Comparison of ENCODE assay signal across 15 cellular contexts in genomic region chr21:43842742-43843141, GRCh38. TPM values are rescaled to one million over a fixed set of nuclear protein-coding genes. Genes with fewer than 3 reads are reported as not detected.
DNase-seq lines count a peak whose midpoint lies in the region; ATAC-seq and TF ChIP-seq lines count a peak whose summit lies in the region.
"Had no signal": no experiment of that assay in that cellular context is flagged by ENCODE, and none has a peak within 500 bp of the region (broad histone marks: within the 10 kb centered on the region; RNA-seq: fewer than 3 reads in every experiment).

No MANE protein-coding gene starts in this region.

- POLR2A ChIA-PET in HEK293 (lab: Yijun Ruan, JAX) (no interaction called here), T-cell (lab: Charles Lee) (no interaction called here)

- H3K4me3 Mint-ChIP-seq in CD4-positive, CD25-positive, alpha-beta regulatory T cell, result peak overlapping the region in 3 of 4 donors; percentile 29 to 66 (median 44)
- H3K4me3 Mint-ChIP-seq in T-cell, result peak overlapping the region in 2 of 3 donors; percentile 26 to 35
- H3K4me3 Mint-ChIP-seq in effector memory CD8-positive, alpha-beta T cell, result peak overlapping the region in 1 of 2 donors; percentile 21

- no peaks in the 10 kb centered on the region for H3K4me1 ChIP-seq in CD4-positive, CD25-positive, alpha-beta regulatory T cell (ENCODE audit: control insufficient read depth, insufficient read depth, low read length, poor library complexity, severe bottlenecking)
- no peaks in the 10 kb centered on the region for H3K4me1 ChIP-seq in HEK293 (ENCODE audit: control insufficient read depth, insufficient read depth, low read length)
- H3K4me1 ChIP-seq: Caco-2 had no signal

- H3K4me3 ChIP-seq in CD4-positive, CD25-positive, alpha-beta regulatory T cell (ENCODE audit: low read depth, low read length), result peak overlapping the region; percentile 69
- H3K4me3 ChIP-seq in HEK293 (ENCODE audit: low read depth, low read length), result no peak overlapping the region
- H3K4me3 ChIP-seq: thoracic aorta had no signal

- no peaks in the 10 kb centered on the region for H3K36me3 ChIP-seq in CD4-positive, CD25-positive, alpha-beta regulatory T cell (ENCODE audit: control insufficient read depth, insufficient read depth, low read length)
- H3K36me3 ChIP-seq in HEK293 (ENCODE audit: control insufficient read depth in 2 of 2, insufficient read depth in 1 of 2, low read length in 2 of 2), result no peaks in the 10 kb centered on the region
- H3K36me3 ChIP-seq: thoracic aorta had no signal

- H3K27ac Mint-ChIP-seq in CD4-positive, CD25-positive, alpha-beta regulatory T cell, result peak overlapping the region in 2 of 3 donors; percentile 36 to 53
- peak overlapping the region; percentile 17 to 65 for H3K27ac Mint-ChIP-seq in T-cell
- peak overlapping the region; percentile 3 to 74 for H3K27ac Mint-ChIP-seq in effector memory CD8-positive, alpha-beta T cell

- no peaks in the 10 kb centered on the region for H3K27me3 ChIP-seq in CD4-positive, CD25-positive, alpha-beta regulatory T cell (ENCODE audit: control insufficient read depth, insufficient read depth, low read length)

- H3K4me1 Mint-ChIP-seq in CD4-positive, CD25-positive, alpha-beta regulatory T cell, result peaks cover 5 to 10% (median 6%) of the 10 kb centered on the region in 4 donors
- peaks cover 5 to 9% (median 6%) of the 10 kb centered on the region in 3 donors for H3K4me1 Mint-ChIP-seq in T-cell
- H3K4me1 Mint-ChIP-seq in effector memory CD8-positive, alpha-beta T cell (ENCODE audit: low read depth in 2 of 2), result peaks cover 4 to 6% of the 10 kb centered on the region in 2 donors

- no peaks in the 10 kb centered on the region for H3K9me3 Mint-ChIP-seq in CD4-positive, CD25-positive, alpha-beta regulatory T cell
- no peaks in the 10 kb centered on the region for H3K9me3 Mint-ChIP-seq in T-cell
- H3K9me3 Mint-ChIP-seq in effector memory CD8-positive, alpha-beta T cell, result no peaks in the 10 kb centered on the region

- no peaks in the 10 kb centered on the region for H3K9me3 ChIP-seq in CD4-positive, CD25-positive, alpha-beta regulatory T cell (ENCODE audit: control insufficient read depth in 2 of 2, low read length in 2 of 2)
- H3K9me3 ChIP-seq in HEK293 (ENCODE audit: control insufficient read depth, insufficient read depth, low read depth, low read length), result no peaks in the 10 kb centered on the region
- H3K9me3 ChIP-seq: Caco-2, thoracic aorta had no signal

- no peaks in the 10 kb centered on the region for H3K36me3 Mint-ChIP-seq in CD4-positive, CD25-positive, alpha-beta regulatory T cell
- H3K36me3 Mint-ChIP-seq in T-cell, result no peaks in the 10 kb centered on the region
- H3K36me3 Mint-ChIP-seq in effector memory CD8-positive, alpha-beta T cell (ENCODE audit: insufficient read depth), result peaks cover 2% of the 10 kb centered on the region

- CTCF ChIA-PET in HEK293 (lab: Yijun Ruan, JAX), result interaction anchor here (1.0 kb wide), 1 partner anchor 23 kb away, joined by 3 read pairs; no protein-coding TSS in a partner anchor
- CTCF ChIA-PET in T-cell (lab: Charles Lee), result interaction anchor here in 1 of 2 donors (0.8 kb wide), 1 partner anchor 31 kb away, joined by 3 read pairs; no protein-coding TSS in a partner anchor

- H3K27me3 Mint-ChIP-seq in CD4-positive, CD25-positive, alpha-beta regulatory T cell, result peaks cover 14% of the 10 kb centered on the region
- peaks cover 5 to 9% of the 10 kb centered on the region in 2 donors for H3K27me3 Mint-ChIP-seq in T-cell
- peaks cover 12% of the 10 kb centered on the region in 2 donors for H3K27me3 Mint-ChIP-seq in effector memory CD8-positive, alpha-beta T cell

- H3K27ac ChIP-seq in CD4-positive, CD25-positive, alpha-beta regulatory T cell (ENCODE audit: insufficient read depth, low read length, poor library complexity, severe bottlenecking), result no peak overlapping the region
- no peak overlapping the region for H3K27ac ChIP-seq in HEK293 (ENCODE audit: extremely low read depth, low read depth, low read length)
- H3K27ac ChIP-seq: thoracic aorta had no signal

- DNase-seq in CD4-positive, CD25-positive, alpha-beta regulatory T cell, result peak in 1 of 3 donors; percentile 73
- DNase-seq in T-cell, result no peak
- no peak for DNase-seq in effector memory CD8-positive, alpha-beta T cell
- no peak for DNase-seq in nucleus accumbens (lab: John Stamatoyannopoulos, UW)
- DNase-seq: activated CD4-positive, alpha-beta T cell treated with anti-CD3 and anti-CD28 coated beads, Interleukin-2, amount 50 U/mL, for 4 hours; aorta; Caco-2; NCI-H1092 treated with DMSO at 0.1 percent for 48 hours; NCI-H510A; SHP77 had no signal

- no peak for TF ChIP-seq CTCF in HEK293 (tag by site-specific recombination; IDR thresholded peaks at IDR 0.05)

- ATAC-seq in CD4-positive, CD25-positive, alpha-beta regulatory T cell (ENCODE audit: low read depth in 2 of 2), result no peak
- ATAC-seq in T-cell (replicated peaks in 1 of 4) (no peak), HG02973 (IDR thresholded peaks at IDR 0.05; ENCODE audit: unreplicated experiment) (no peak), GM21576 (IDR thresholded peaks at IDR 0.05; ENCODE audit: unreplicated experiment) (no peak), HG02763 (IDR thresholded peaks at IDR 0.05; ENCODE audit: unreplicated experiment) (no peak)
- ATAC-seq in effector memory CD8-positive, alpha-beta T cell (replicated peaks), result no peak

TF ChIP-seq in HEK293, 187 proteins besides CTCF, POLR2A, EP300 and RAD21:
- TF ChIP-seq ZNF561 (tag by site-specific recombination; IDR thresholded peaks at IDR 0.05; ENCODE audit: borderline replicate concordance) (no peak), ZNF549 (tag by site-specific recombination; IDR thresholded peaks at IDR 0.05) (no peak), PRDM1 (tag by site-specific recombination; IDR thresholded peaks at IDR 0.05) (peak; percentile 82)

RNA-seq across cellular contexts. Expression of gene AGPAT3, which starts 22.3 kb away (rescaled TPM):
- total RNA-seq in CD4-positive, CD25-positive, alpha-beta regulatory T cell, result 67.8 TPM
- polyA plus RNA-seq in CD4-positive, CD25-positive, alpha-beta regulatory T cell, result 10 to 100 TPM; 13.3 to 19.8 (median 17.4) TPM
- total RNA-seq in T-cell, result 10 to 100 TPM; 48.4 to 77.2 (median 65.1) TPM

RNA-seq across cellular contexts. Expression of gene RRP1, which starts 53.4 kb away (rescaled TPM):
- 24.1 TPM for total RNA-seq in CD4-positive, CD25-positive, alpha-beta regulatory T cell
- 10 to 100 TPM; 12.1 to 17.3 (median 14.2) TPM for polyA plus RNA-seq in CD4-positive, CD25-positive, alpha-beta regulatory T cell
- 10 to 100 TPM; 24.0 to 30.9 (median 28.1) TPM for total RNA-seq in T-cell
